In genomic region chr21:32256873-32257620, GRCh38 we compare ENCODE assay signal across 9 cellular contexts. TPM values are rescaled to one million over a fixed set of nuclear protein-coding genes. Genes with fewer than 3 reads are reported as not detected.
DNase-seq lines count a peak whose midpoint lies in the region; ATAC-seq, FAIRE-seq and TF ChIP-seq lines count a peak whose summit lies in the region.
"Had no signal": no experiment of that assay in that cellular context is flagged by ENCODE, and none has a peak within 500 bp of the region (broad histone marks: within the 10 kb centered on the region; RNA-seq: fewer than 3 reads in every experiment).

No MANE protein-coding gene starts in this region.

- no peaks in the 10 kb centered on the region for H3K36me3 ChIP-seq in SJCRH30

- DNase-seq in HFFc6 (peak; percentile 91), SJCRH30 (peak; percentile 82 to 90), Right ventricle myocardium superior (peak; percentile 71), retina (peak; percentile 68), immature natural killer cell (no peak), GM19239 (ENCODE audit: insufficient read length, low spot score) (no peak)

- no peak for TF ChIP-seq CTCF in HFFc6 (IDR thresholded peaks at IDR 0.05)

- peak overlapping the region; percentile 81 for H3K27ac Mint-ChIP-seq in HFFc6
- H3K27ac Mint-ChIP-seq in immature natural killer cell, result no peak overlapping the region

- peak overlapping the region; percentile 44 for H3K4me3 Mint-ChIP-seq in HFFc6
- H3K4me3 Mint-ChIP-seq in immature natural killer cell, result no peak overlapping the region

- H3K9me3 ChIP-seq in SJCRH30 (replicated peaks), result no peaks in the 10 kb centered on the region

- H3K4me1 ChIP-seq in SJCRH30, result peaks cover 15% of the 10 kb centered on the region

- intact Hi-C loops in Right ventricle myocardium superior (cut with DNase I), result loop anchor here (2.0 to 5.0 kb wide), 2 partner anchors 390 to 470 kb away; no protein-coding TSS in a partner anchor

- no peaks in the 10 kb centered on the region for H3K27me3 ChIP-seq in SJCRH30

- 0 out of 2 replicates have a peak overlapping the region, but pooled peaks have one; percentile 2 for H3K27ac ChIP-seq in SJCRH30
- H3K27ac ChIP-seq: HL-60 had no signal

- ATAC-seq in Right ventricle myocardium superior (ENCODE audit: poor library complexity), result peak; percentile 77
- ATAC-seq in GM18909 (IDR thresholded peaks at IDR 0.05; ENCODE audit: poor library complexity, unreplicated experiment), result no peak
- ATAC-seq in GM19467 (IDR thresholded peaks at IDR 0.05; ENCODE audit: unreplicated experiment), result no peak

- H3K27me3 Mint-ChIP-seq in HFFc6 (ENCODE audit: insufficient read depth), result peaks cover 2% of the 10 kb centered on the region
- peaks cover 0 to 14% (median 6%) of the 10 kb centered on the region in 3 donors for H3K27me3 Mint-ChIP-seq in immature natural killer cell (ENCODE audit: low read depth in 3 of 3)

- H3K4me3 ChIP-seq in SJCRH30, result no peak overlapping the region

- H3K4me1 Mint-ChIP-seq in HFFc6 (ENCODE audit: low read depth) (peaks cover 36% of the 10 kb centered on the region), immature natural killer cell (no peaks in the 10 kb centered on the region)

- FAIRE-seq in GM19239 (lab: Jason Lieb, UNC), result no peak

- H3K9me3 Mint-ChIP-seq in HFFc6 (no peaks in the 10 kb centered on the region), immature natural killer cell (peaks cover 0 to 3% (median 0%) of the 10 kb centered on the region in 6 donors)

- H3K36me3 Mint-ChIP-seq in HFFc6 (ENCODE audit: low read depth), result no peaks in the 10 kb centered on the region
- no peaks in the 10 kb centered on the region for H3K36me3 Mint-ChIP-seq in immature natural killer cell

RNA-seq across cellular contexts. Expression of gene MIS18A, which starts 21.8 kb away (rescaled TPM):
- total RNA-seq in HFFc6 (2021; fragmentation: NEBNext Ultra II Directional; extraction: Animal tissue kit (Norgen Biotek cat#: 25700)), result 10 to 100 TPM in 5 of 6 experiments, 1 to 10 TPM in 1; 8.6 to 17.4 (median 14.9) TPM
- total RNA-seq in SJCRH30 (2014; rRNA removed; shearing (Covaris generic)), result 40.9 and 48.0 TPM in 2 replicates
- total RNA-seq in Right ventricle myocardium superior, result 2.8 TPM
- 10 to 100 TPM in 1 of 3 donors, 1 to 10 TPM in 2; 6.3 to 10.3 (median 8.7) TPM for polyA plus RNA-seq in immature natural killer cell

RNA-seq across cellular contexts. Expression of gene MRAP, which starts 41.6 kb away (rescaled TPM):
- total RNA-seq in HFFc6 (2021; fragmentation: NEBNext Ultra II Directional; extraction: Animal tissue kit (Norgen Biotek cat#: 25700)), result not detected
- total RNA-seq in SJCRH30 (2014; rRNA removed; shearing (Covaris generic)), result not detected in 2 replicates
- 0.56 TPM for total RNA-seq in Right ventricle myocardium superior
- polyA plus RNA-seq in immature natural killer cell, result not detected

Comparison
In these comparisons a context has a peak if more than half of its experiments do, and no peak if none do; other contexts are left out.
1. DNase-seq: peak in HFFc6 (single experiment), SJCRH30 (2 of 2), Right ventricle myocardium superior (single experiment) and retina (single experiment); none in immature natural killer cell (0 of 3) and GM19239 (single experiment).